In the genomic region with DNA sequence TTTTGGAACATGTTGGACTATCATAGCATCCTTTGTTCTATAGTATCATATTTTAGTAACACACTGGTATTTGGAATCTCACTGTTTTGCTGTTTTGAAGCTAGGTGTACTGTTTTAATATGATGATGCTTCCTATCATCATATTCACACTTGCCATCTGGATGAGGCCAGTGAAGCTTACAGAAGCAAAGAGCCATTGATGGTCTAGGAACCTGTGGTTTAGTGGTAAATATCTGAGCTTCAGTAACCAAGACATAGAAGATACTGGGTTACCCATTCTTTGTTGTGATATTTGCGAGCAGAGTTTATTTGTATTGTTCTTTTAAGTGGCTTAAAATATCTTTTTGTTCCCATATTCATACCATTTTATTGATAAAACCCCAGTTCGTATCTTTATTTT, we compare ENCODE assay signal across 3 cellular contexts.
"Had no signal": no experiment of that assay in that cellular context is flagged by ENCODE, and none has a peak within 500 bp of the region (broad histone marks: within the 10 kb centered on the region; RNA-seq: fewer than 3 reads in every experiment).

No MANE protein-coding gene starts in this region.

- ATAC-seq: GM12878 had no signal

- DNase-seq: GDM1, GF-D8 had no signal

- H3K4me3 ChIP-seq: GM12878 had no signal
